Comparison of ENCODE assay signal across 13 cellular contexts in the genomic region with DNA sequence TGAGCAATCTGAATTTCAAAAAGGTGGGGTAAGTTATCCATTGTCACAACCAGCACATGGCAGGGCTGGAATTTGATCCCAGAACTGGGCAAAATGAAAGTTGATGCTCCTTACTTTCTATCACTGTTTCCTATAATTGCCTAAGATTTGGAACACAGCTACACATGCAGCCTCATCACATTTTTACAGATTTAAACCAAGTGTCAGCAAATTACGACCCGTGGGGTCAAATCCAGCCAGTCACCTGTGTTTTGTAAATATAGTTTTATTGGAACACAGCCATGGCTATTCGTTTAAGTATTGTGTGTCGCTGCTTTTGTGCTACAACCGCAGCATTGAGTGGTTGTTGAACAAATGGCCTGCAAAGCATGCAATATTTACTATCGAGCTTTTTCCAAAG.
DNase-seq lines count a peak whose midpoint lies in the region; ATAC-seq, FAIRE-seq and TF ChIP-seq lines count a peak whose summit lies in the region.
"Had no signal": no experiment of that assay in that cellular context is flagged by ENCODE, and none has a peak within 500 bp of the region (broad histone marks: within the 10 kb centered on the region; RNA-seq: fewer than 3 reads in every experiment).

No MANE protein-coding gene starts in this region.

- no peak overlapping the region for H3K4ac ChIP-seq in IMR-90 (ENCODE audit: low read depth, low read length)

- CTCF ChIA-PET in HepG2 (lab: Yijun Ruan, JAX; ENCODE audit: low intra/inter-chr PET ratio, low total read pairs) (no interaction called here), IMR-90 (lab: Yijun Ruan, JAX) (no interaction called here)

- no peaks in the 10 kb centered on the region for H3K36me3 Mint-ChIP-seq in activated T-cell treated with anti-CD3 and anti-CD28 coated beads, Interleukin-2, amount 50 U/mL, for 24 hours (ENCODE audit: low read depth)
- H3K36me3 Mint-ChIP-seq in mesothelial cell of epicardium: no peaks in the 10 kb centered on the region
- H3K36me3 Mint-ChIP-seq: CD14-positive monocyte; CD8-positive, alpha-beta T cell had no signal

- DNase-seq in HepG2 (ENCODE audit: low spot score) (no peak), right lobe of liver (no peak), IMR-90 (no peak), NCI-H774 (lab: John Stamatoyannopoulos, UW) (peak; percentile 13), mesothelial cell of epicardium (ENCODE audit: low spot score in 2 of 2, unreplicated experiment in 2 of 2) (no peak)
- DNase-seq in activated T-cell treated with anti-CD3 and anti-CD28 coated beads, Interleukin-2, amount 50 U/mL, for 24 hours: no peak
- DNase-seq: CD8-positive, alpha-beta T cell had no signal

- H2AFZ ChIP-seq in HepG2 (ENCODE audit: low read length): no peak overlapping the region
- no peak overlapping the region for H2AFZ ChIP-seq in IMR-90 (replicated peaks; ENCODE audit: low read length, poor library complexity)
- H2AFZ ChIP-seq: GM23338 had no signal

- H4K8ac ChIP-seq in IMR-90 (ENCODE audit: low read depth in 2 of 2, low read length in 2 of 2): no peak overlapping the region

- H2BK120ac ChIP-seq in IMR-90 (ENCODE audit: low read depth, low read length): no peak overlapping the region

- no peaks in the 10 kb centered on the region for H3K9me1 ChIP-seq in IMR-90 (ENCODE audit: insufficient read depth, low read length)

- H3K4me1 Mint-ChIP-seq in activated T-cell treated with anti-CD3 and anti-CD28 coated beads, Interleukin-2, amount 50 U/mL, for 24 hours (ENCODE audit: low read depth): no peaks in the 10 kb centered on the region
- peaks cover 2% of the 10 kb centered on the region for H3K4me1 Mint-ChIP-seq in mesothelial cell of epicardium
- H3K4me1 Mint-ChIP-seq: CD14-positive monocyte had no signal

- TF ChIP-seq EP300 in HepG2 (IDR thresholded peaks at IDR 0.05; ENCODE audit: low read depth in 2 of 2, low read length in 2 of 2) (no peak), HepG2 (CRISPR knock-in tag; IDR thresholded peaks at IDR 0.05; ENCODE audit: borderline replicate concordance) (no peak)

- H3K9me3 ChIP-seq in HepG2 (ENCODE audit: low read length) (no peaks in the 10 kb centered on the region), right lobe of liver (no peaks in the 10 kb centered on the region), IMR-90 (ENCODE audit: control insufficient read depth, insufficient read depth, low read length) (no peaks in the 10 kb centered on the region)
- H3K9me3 ChIP-seq: Caco-2 had no signal

- no peak overlapping the region for H3K56ac ChIP-seq in IMR-90 (ENCODE audit: extremely low read depth, insufficient read depth, low read length)

- no peak overlapping the region for H3K23ac ChIP-seq in IMR-90 (ENCODE audit: low read depth, low read length)

- TF ChIP-seq RAD21 in HepG2 (CRISPR knock-in tag; IDR thresholded peaks at IDR 0.05) (no peak), IMR-90 (IDR thresholded peaks at IDR 0.05; ENCODE audit: low read length) (no peak)

- no peak for TF ChIP-seq POLR2A in HepG2 (IDR thresholded peaks at IDR 0.05; ENCODE audit: insufficient read depth in 1 of 2, low read depth in 2 of 2, low read length in 2 of 2)
- TF ChIP-seq POLR2A in right lobe of liver (IDR thresholded peaks at IDR 0.05): no peak
- TF ChIP-seq POLR2A in IMR-90 (IDR thresholded peaks at IDR 0.05; ENCODE audit: low read depth, low read length): no peak

- no peak overlapping the region for H3K14ac ChIP-seq in IMR-90 (replicated peaks; ENCODE audit: low read depth, low read length)

- H2BK20ac ChIP-seq in IMR-90 (ENCODE audit: low read depth, low read length): no peak overlapping the region

- H3K4me2 ChIP-seq in HepG2 (ENCODE audit: low read depth, low read length) (no peak overlapping the region), IMR-90 (ENCODE audit: low read depth, low read length) (no peak overlapping the region)
- H3K4me2 ChIP-seq: GM23338 had no signal

- H3K18ac ChIP-seq in IMR-90 (ENCODE audit: low read depth, low read length): no peak overlapping the region

- H3K27me3 Mint-ChIP-seq in activated T-cell treated with anti-CD3 and anti-CD28 coated beads, Interleukin-2, amount 50 U/mL, for 24 hours: peaks cover 6% of the 10 kb centered on the region
- H3K27me3 Mint-ChIP-seq in mesothelial cell of epicardium (ENCODE audit: low read depth): peaks cover 48% of the 10 kb centered on the region

- H3K9me3 Mint-ChIP-seq in activated T-cell treated with anti-CD3 and anti-CD28 coated beads, Interleukin-2, amount 50 U/mL, for 24 hours: no peaks in the 10 kb centered on the region
- H3K9me3 Mint-ChIP-seq in mesothelial cell of epicardium: peaks cover 4% of the 10 kb centered on the region
- H3K9me3 Mint-ChIP-seq: CD8-positive, alpha-beta T cell; GM23338 had no signal

- H3K36me3 ChIP-seq in HepG2 (replicated peaks in 1 of 2; ENCODE audit: control insufficient read depth in 1 of 2, insufficient read depth in 2 of 2, low read length in 2 of 2): no peaks in the 10 kb centered on the region
- no peaks in the 10 kb centered on the region for H3K36me3 ChIP-seq in right lobe of liver
- H3K36me3 ChIP-seq in IMR-90 (ENCODE audit: control insufficient read depth, insufficient read depth, low read length): no peaks in the 10 kb centered on the region

- POLR2A ChIA-PET in HepG2 (lab: Yijun Ruan, JAX): no interaction called here
- POLR2A ChIA-PET in IMR-90 (lab: Charles Lee; ENCODE audit: unreplicated experiment): no interaction called here

- no peaks in the 10 kb centered on the region for H4K20me1 ChIP-seq in HepG2 (ENCODE audit: insufficient read depth, low read length)
- H4K20me1 ChIP-seq in IMR-90 (ENCODE audit: insufficient read depth, low read length): no peaks in the 10 kb centered on the region

- no peak for FAIRE-seq in HepG2 (lab: Jason Lieb, UNC)
- FAIRE-seq: GM12878, GM18507 had no signal

- dilution Hi-C loops in IMR-90 (cut with HindIII; ENCODE audit: low sequenced_read_pairs, unreplicated experiment): no loop called here

- no peak overlapping the region for H2AK9ac ChIP-seq in IMR-90 (replicated peaks; ENCODE audit: low read depth, low read length, poor library complexity)

- H3K4me3 ChIP-seq in HepG2 (replicated peaks in 1 of 3; ENCODE audit: insufficient read depth in 1 of 3, low read depth in 2 of 3, low read length in 3 of 3) (no peak overlapping the region), right lobe of liver (no peak overlapping the region), IMR-90 (ENCODE audit: insufficient read depth, low read depth, low read length) (no peak overlapping the region)
- H3K4me3 ChIP-seq: GM12878, GM23338 had no signal

- H3K27ac ChIP-seq in HepG2 (ENCODE audit: extremely low read length, insufficient read depth, low read length): no peak overlapping the region
- H3K27ac ChIP-seq in right lobe of liver: no peak overlapping the region
- H3K27ac ChIP-seq in IMR-90 (ENCODE audit: insufficient read depth, low read length): no peak overlapping the region

- H3K79me2 ChIP-seq in HepG2 (ENCODE audit: insufficient read depth, low read length): no peaks in the 10 kb centered on the region

- no peak overlapping the region for H3K4me3 Mint-ChIP-seq in activated T-cell treated with anti-CD3 and anti-CD28 coated beads, Interleukin-2, amount 50 U/mL, for 24 hours
- H3K4me3 Mint-ChIP-seq in mesothelial cell of epicardium: no peak overlapping the region
- H3K4me3 Mint-ChIP-seq: CD14-positive monocyte; CD8-positive, alpha-beta T cell; GM23338 had no signal

- no peak overlapping the region for H3K27ac Mint-ChIP-seq in activated T-cell treated with anti-CD3 and anti-CD28 coated beads, Interleukin-2, amount 50 U/mL, for 24 hours
- H3K27ac Mint-ChIP-seq in mesothelial cell of epicardium: no peak overlapping the region
- H3K27ac Mint-ChIP-seq: CD14-positive monocyte; CD8-positive, alpha-beta T cell; GM23338 had no signal

- H2BK5ac ChIP-seq in IMR-90 (ENCODE audit: low read depth, low read length, poor library complexity, severe bottlenecking): no peak overlapping the region

- intact Hi-C loops in HepG2 (cut with micrococcal nuclease; ENCODE audit: unreplicated experiment): no loop called here
- intact Hi-C loops in right lobe of liver (cut with DNase I): no loop called here
- intact Hi-C loops in IMR-90 (cut with micrococcal nuclease): no loop called here

- H3K9ac ChIP-seq in HepG2 (ENCODE audit: insufficient read depth, low read depth, low read length) (no peak overlapping the region), IMR-90 (ENCODE audit: low read depth, low read length) (no peak overlapping the region)

- no TSS peak for BruUV-seq in HepG2 (replicated peaks; lab: Mats Ljungman, UMichigan)
- no TSS peak for BruUV-seq in IMR-90 (replicated peaks; lab: Mats Ljungman, UMichigan)

- TF ChIP-seq CTCF in HepG2 (CRISPR knock-in tag; IDR thresholded peaks at IDR 0.05) (no peak), right lobe of liver (IDR thresholded peaks at IDR 0.05) (no peak), IMR-90 (conservative IDR thresholded peaks at IDR 0.05; ENCODE audit: low read depth, low read length) (no peak), mesothelial cell of epicardium (IDR thresholded peaks at IDR 0.05; ENCODE audit: unreplicated experiment) (no peak)

- H3K27me3 ChIP-seq in HepG2 (ENCODE audit: control insufficient read depth in 1 of 2, insufficient read depth in 2 of 2, low read length in 2 of 2) (peaks cover 3 to 23% of the 10 kb centered on the region in 2 experiments; a peak in 3 of 5 replicates), right lobe of liver (no peaks in the 10 kb centered on the region), IMR-90 (ENCODE audit: control insufficient read depth, insufficient read depth, low read length) (peaks cover 10% of the 10 kb centered on the region)

- 0% methylated on average over 6 of the region's 6 CpGs for WGBS in HepG2 (ENCODE audit: low lambda C conversion rate)
- 55% methylated on average over 5 of the region's 6 CpGs for WGBS in right lobe of liver (ENCODE audit: insufficient coverage, low coverage, low lambda C conversion rate, missing lambda C conversion rate)
- no CpG with 5 or more reads among the region's 6 CpGs for WGBS in IMR-90 (ENCODE audit: extremely low coverage in 2 of 2, insufficient read length in 1 of 2), 2 experiments

- in situ Hi-C loops in HepG2 (cut with HindIII; ENCODE audit: extremely low pct_ligation_motif_present, low pct_unique_long_range_greater_than_20kb): no loop called here
- in situ Hi-C loops in IMR-90 (cut with MboI; ENCODE audit: low sequenced_read_pairs): no loop called here

- H4K5ac ChIP-seq in IMR-90 (ENCODE audit: low read depth, low read length): no peak overlapping the region

- no peak overlapping the region for H2BK15ac ChIP-seq in IMR-90 (ENCODE audit: low read depth, low read length)

- H3K4me1 ChIP-seq in HepG2 (ENCODE audit: insufficient read depth, low read length): no peaks in the 10 kb centered on the region
- no peaks in the 10 kb centered on the region for H3K4me1 ChIP-seq in right lobe of liver
- H3K4me1 ChIP-seq in IMR-90 (ENCODE audit: control insufficient read depth, insufficient read depth, low read length): no peaks in the 10 kb centered on the region
- H3K4me1 ChIP-seq: Caco-2 had no signal

- H2AK5ac ChIP-seq in IMR-90 (ENCODE audit: low read depth, low read length): no peak overlapping the region

- ATAC-seq in HepG2: no peak
- ATAC-seq in right lobe of liver: no peak
- ATAC-seq in IMR-90 (ENCODE audit: low read depth): no peak
- no peak for ATAC-seq in GM21717 (IDR thresholded peaks at IDR 0.05; ENCODE audit: unreplicated experiment)
- ATAC-seq: CD8-positive, alpha-beta T cell had no signal

- H3K79me1 ChIP-seq in IMR-90 (ENCODE audit: low read depth in 1 of 2, low read length in 2 of 2): no peaks in the 10 kb centered on the region

- no peak overlapping the region for H4K91ac ChIP-seq in IMR-90 (ENCODE audit: insufficient read depth, low read depth, low read length)
